ENCODE assay signal across 15 cellular contexts in genomic region chr16:85194528-85195270, GRCh38.
"Had no signal": no experiment of that assay in that cellular context is flagged by ENCODE, and none has a peak within 500 bp of the region (broad histone marks: within the 10 kb centered on the region; RNA-seq: fewer than 3 reads in every experiment).

No MANE protein-coding gene starts in this region.

- H3K27ac ChIP-seq: cardiac muscle cell had no signal

- H3K9me3 ChIP-seq: transverse colon had no signal

- FAIRE-seq: urothelium cell line had no signal

- H3K27me3 Mint-ChIP-seq: activated CD4-positive, alpha-beta memory T cell treated with anti-CD3 and anti-CD28 coated beads for 36 hours; stimulated activated naive CD8-positive, alpha-beta T cell treated with anti-CD3 and anti-CD28 coated beads, Interleukin-15, amount 100 ng/mL, for 72 hours had no signal

- H3K9me3 Mint-ChIP-seq: activated naive CD8-positive, alpha-beta T cell treated with anti-CD3 and anti-CD28 coated beads, Interleukin-2, amount 10 ng/mL, durations not matched to agents 7 days and 5 days; activated T-cell treated with anti-CD3 and anti-CD28 coated beads, Interleukin-2, amount 50 U/mL, for 72 hours had no signal

- H3K27me3 ChIP-seq: cardiac muscle cell, transverse colon had no signal

- H3K4me1 Mint-ChIP-seq: activated naive CD8-positive, alpha-beta T cell treated with anti-CD3 and anti-CD28 coated beads, Interleukin-2, amount 10 ng/mL, durations not matched to agents 7 days and 5 days; stimulated activated naive CD8-positive, alpha-beta T cell treated with anti-CD3 and anti-CD28 coated beads, Interleukin-15, amount 100 ng/mL, for 72 hours had no signal

- DNase-seq: activated CD4-positive, alpha-beta memory T cell treated with anti-CD3 and anti-CD28 coated beads for 36 hours; activated CD4-positive, alpha-beta T cell treated with anti-CD3 and anti-CD28 coated beads for 48 hours; activated effector memory CD4-positive, alpha-beta T cell treated with Interleukin-2 at 50 U/mL for 16 hours; activated naive CD4-positive, alpha-beta T cell treated with anti-CD3 and anti-CD28 coated beads for 36 hours; activated naive CD8-positive, alpha-beta T cell treated with anti-CD3 and anti-CD28 coated beads, Interleukin-2, amount 10 ng/mL, durations not matched to agents 7 days and 5 days; activated T-cell treated with anti-CD3 and anti-CD28 coated beads, Interleukin-2, amount 50 U/mL, for 72 hours; amygdala; cortex of kidney; hypothalamus; retina; stimulated activated CD4-positive, alpha-beta T cell treated with anti-CD3 and anti-CD28 coated beads, Interleukin-1b, Interleukin-23, amount 100 ng/mL, for 48 hours; stimulated activated naive CD8-positive, alpha-beta T cell treated with anti-CD3 and anti-CD28 coated beads, Interleukin-15, amount 100 ng/mL, for 72 hours; transverse colon had no signal

- H3K4me3 ChIP-seq: cardiac muscle cell, transverse colon had no signal

- H3K4me3 Mint-ChIP-seq: activated CD4-positive, alpha-beta memory T cell treated with anti-CD3 and anti-CD28 coated beads for 36 hours; activated naive CD4-positive, alpha-beta T cell treated with anti-CD3 and anti-CD28 coated beads for 36 hours; activated naive CD8-positive, alpha-beta T cell treated with anti-CD3 and anti-CD28 coated beads, Interleukin-2, amount 10 ng/mL, durations not matched to agents 7 days and 5 days; activated T-cell treated with anti-CD3 and anti-CD28 coated beads, Interleukin-2, amount 50 U/mL, for 72 hours; stimulated activated naive CD8-positive, alpha-beta T cell treated with anti-CD3 and anti-CD28 coated beads, Interleukin-15, amount 100 ng/mL, for 72 hours had no signal

- H3K36me3 Mint-ChIP-seq: activated CD4-positive, alpha-beta memory T cell treated with anti-CD3 and anti-CD28 coated beads for 36 hours; activated naive CD8-positive, alpha-beta T cell treated with anti-CD3 and anti-CD28 coated beads, Interleukin-2, amount 10 ng/mL, durations not matched to agents 7 days and 5 days had no signal

- H3K27ac Mint-ChIP-seq: activated CD4-positive, alpha-beta memory T cell treated with anti-CD3 and anti-CD28 coated beads for 36 hours; activated naive CD4-positive, alpha-beta T cell treated with anti-CD3 and anti-CD28 coated beads for 36 hours; activated naive CD8-positive, alpha-beta T cell treated with anti-CD3 and anti-CD28 coated beads, Interleukin-2, amount 10 ng/mL, durations not matched to agents 7 days and 5 days; activated T-cell treated with anti-CD3 and anti-CD28 coated beads, Interleukin-2, amount 50 U/mL, for 72 hours had no signal

- H3K36me3 ChIP-seq: cardiac muscle cell, transverse colon had no signal

- ATAC-seq: activated T-cell treated with anti-CD3 and anti-CD28 coated beads, Interleukin-2, amount 50 U/mL, for 72 hours; stimulated activated naive CD8-positive, alpha-beta T cell treated with anti-CD3 and anti-CD28 coated beads, Interleukin-15, amount 100 ng/mL, for 72 hours had no signal
